ENCODE assay signal across 17 cellular contexts in genomic region chr9:114851301-114851700, GRCh38. TPM values are rescaled to one million over a fixed set of nuclear protein-coding genes. Genes with fewer than 3 reads are reported as not detected.
DNase-seq lines count a peak whose midpoint lies in the region; ATAC-seq and TF ChIP-seq lines count a peak whose summit lies in the region.
"Had no signal": no experiment of that assay in that cellular context is flagged by ENCODE, and none has a peak within 500 bp of the region (broad histone marks: within the 10 kb centered on the region; RNA-seq: fewer than 3 reads in every experiment).

No MANE protein-coding gene starts in this region.

- H3K27me3 ChIP-seq in subcutaneous abdominal adipose tissue (ENCODE audit: control insufficient read depth in 5 of 5, insufficient read depth in 4 of 5, low read length in 5 of 5) (no peaks in the 10 kb centered on the region), MG63 (no peaks in the 10 kb centered on the region)

- no peak overlapping the region for H3K9ac ChIP-seq in SK-N-MC (ENCODE audit: insufficient read length)
- no peak overlapping the region for H3K9ac ChIP-seq in subcutaneous abdominal adipose tissue (ENCODE audit: low read length in 5 of 5)

- DNase-seq in activated naive CD4-positive, alpha-beta T cell treated with anti-CD3 and anti-CD28 coated beads for 36 hours, result no peak
- no peak for DNase-seq in activated naive CD4-positive, alpha-beta T cell (lab: John Stamatoyannopoulos, UW)
- DNase-seq in SK-N-MC (ENCODE audit: low read depth, low spot score) (no peak), chondrocyte (ENCODE audit: low spot score) (no peak), MG63 (no peak), NCI-H510A treated with DMSO at 0.1 percent for 48 hours (lab: John Stamatoyannopoulos, UW) (no peak)
- DNase-seq: activated T-cell treated with anti-CD3 and anti-CD28 coated beads, Interleukin-2, amount 50 U/mL, for 48 hours; central memory CD4-positive, alpha-beta T cell; EL; endodermal cell; HFFc6; islet precursor cell; NCI-H1694 treated with DMSO at 0.1 percent for 48 hours had no signal

- H3K4me3 Mint-ChIP-seq in activated naive CD4-positive, alpha-beta T cell treated with anti-CD3 and anti-CD28 coated beads for 36 hours, result no peak overlapping the region
- H3K4me3 Mint-ChIP-seq in chondrocyte (ENCODE audit: unreplicated experiment), result no peak overlapping the region
- H3K4me3 Mint-ChIP-seq: endodermal cell, HFFc6, memory B cell had no signal

- H3K36me3 ChIP-seq in SK-N-MC (ENCODE audit: insufficient read depth, low read length) (no peaks in the 10 kb centered on the region), subcutaneous abdominal adipose tissue (ENCODE audit: control insufficient read depth in 5 of 5, insufficient read depth in 5 of 5, low read length in 5 of 5) (no peaks in the 10 kb centered on the region), MG63 (no peaks in the 10 kb centered on the region)

- H3K4me1 Mint-ChIP-seq in activated naive CD4-positive, alpha-beta T cell treated with anti-CD3 and anti-CD28 coated beads for 36 hours (ENCODE audit: low read depth), result peaks cover 25% of the 10 kb centered on the region
- peaks cover 52% of the 10 kb centered on the region for H3K4me1 Mint-ChIP-seq in chondrocyte (ENCODE audit: low read depth)
- H3K4me1 Mint-ChIP-seq: memory B cell had no signal

- peaks cover 0 to 39% (median 18%) of the 10 kb centered on the region in 5 donors for H3K4me1 ChIP-seq in subcutaneous abdominal adipose tissue (ENCODE audit: control insufficient read depth in 5 of 5, insufficient read depth in 5 of 5, low read length in 5 of 5)

- no peak for ATAC-seq in GM19452 (IDR thresholded peaks at IDR 0.05; ENCODE audit: unreplicated experiment)

- no peaks in the 10 kb centered on the region for H3K9me3 Mint-ChIP-seq in activated naive CD4-positive, alpha-beta T cell treated with anti-CD3 and anti-CD28 coated beads for 36 hours
- H3K9me3 Mint-ChIP-seq in chondrocyte (ENCODE audit: low read depth), result peaks cover 3% of the 10 kb centered on the region
- H3K9me3 Mint-ChIP-seq: endodermal cell, HFFc6, memory B cell had no signal

- peak overlapping the region; percentile 61 for H3K27ac ChIP-seq in SK-N-MC
- peak overlapping the region; percentile 70 for H3K27ac ChIP-seq in subcutaneous abdominal adipose tissue (ENCODE audit: low read depth, low read length)

- TF ChIP-seq CTCF in chondrocyte (IDR thresholded peaks at IDR 0.05), result no peak

- no peaks in the 10 kb centered on the region for H3K36me3 Mint-ChIP-seq in activated naive CD4-positive, alpha-beta T cell treated with anti-CD3 and anti-CD28 coated beads for 36 hours (ENCODE audit: low read depth)
- no peaks in the 10 kb centered on the region for H3K36me3 Mint-ChIP-seq in chondrocyte (ENCODE audit: low read depth)
- H3K36me3 Mint-ChIP-seq: memory B cell had no signal

- CTCF ChIA-PET in activated naive CD4-positive, alpha-beta T cell treated with anti-CD3 and anti-CD28 coated beads for 36 hours (lab: Charles Lee), result no interaction called here

- intact Hi-C loops in activated naive CD4-positive, alpha-beta T cell treated with anti-CD3 and anti-CD28 coated beads for 36 hours (cut with micrococcal nuclease), result loop anchor here (2.0 kb wide), 2 partner anchors 20 to 44 kb away; no protein-coding TSS in a partner anchor

- H3K27ac Mint-ChIP-seq in activated naive CD4-positive, alpha-beta T cell treated with anti-CD3 and anti-CD28 coated beads for 36 hours, result peak overlapping the region; percentile 39
- peak overlapping the region; percentile 87 for H3K27ac Mint-ChIP-seq in chondrocyte (ENCODE audit: unreplicated experiment)
- H3K27ac Mint-ChIP-seq: endodermal cell, HFFc6, memory B cell had no signal

- no peak overlapping the region for H3K4me3 ChIP-seq in SK-N-MC
- no peak overlapping the region for H3K4me3 ChIP-seq in subcutaneous abdominal adipose tissue (ENCODE audit: low read depth in 1 of 5, low read length in 5 of 5)
- no peak overlapping the region for H3K4me3 ChIP-seq in MG63

- H3K9me3 ChIP-seq in SK-N-MC (ENCODE audit: low read depth, low read length) (no peaks in the 10 kb centered on the region), subcutaneous abdominal adipose tissue (ENCODE audit: control insufficient read depth in 5 of 5, low read length in 5 of 5) (no peaks in the 10 kb centered on the region), MG63 (no peaks in the 10 kb centered on the region)

- no peaks in the 10 kb centered on the region for H3K27me3 Mint-ChIP-seq in activated naive CD4-positive, alpha-beta T cell treated with anti-CD3 and anti-CD28 coated beads for 36 hours (ENCODE audit: low read depth)
- H3K27me3 Mint-ChIP-seq in chondrocyte (ENCODE audit: low read depth), result no peaks in the 10 kb centered on the region
- H3K27me3 Mint-ChIP-seq: memory B cell had no signal

RNA-seq across cellular contexts. Expression of gene TNFSF15, which starts 45.5 kb away (rescaled TPM):
- under 1 TPM; 0.62 to 0.74 TPM for total RNA-seq in activated naive CD4-positive, alpha-beta T cell treated with anti-CD3 and anti-CD28 coated beads for 36 hours
- total RNA-seq in chondrocyte, result 0.10 to 0.37 TPM (median 0.36 TPM) in 3 replicates
- total RNA-seq in MG63 (2014; rRNA removed; shearing (Covaris generic); ENCODE audit: low replicate concordance), result 0.20 and 0.42 TPM in 2 replicates
- total RNA-seq: endodermal cell, SK-MEL-5 had no signal
